31 cellular contexts compared by ENCODE assay signal in genomic region chr12:15528666-15529065, GRCh38.
"Had no signal": no experiment of that assay in that cellular context is flagged by ENCODE, and none has a peak within 500 bp of the region (broad histone marks: within the 10 kb centered on the region; RNA-seq: fewer than 3 reads in every experiment).

No MANE protein-coding gene starts in this region.

- H3K4me3 Mint-ChIP-seq: activated B cell treated with CpG ODN at 0.5 μM for 24 hours; activated CD4-positive, alpha-beta memory T cell treated with anti-CD3 and anti-CD28 coated beads, Interleukin-2, amount 10 ng/mL, durations not matched to agents 7 days and 5 days; activated CD4-positive, alpha-beta T cell treated with anti-CD3 and anti-CD28 coated beads, Interleukin-2, amount 10 ng/mL, durations not matched to agents 7 days and 5 days; activated CD8-positive, alpha-beta memory T cell treated with anti-CD3 and anti-CD28 coated beads, Interleukin-2, amount 10 ng/mL, durations not matched to agents 7 days and 5 days; activated CD8-positive, alpha-beta T cell treated with anti-CD3 and anti-CD28 coated beads, Interleukin-2, amount 10 ng/mL, durations not matched to agents 7 days and 5 days; activated naive CD4-positive, alpha-beta T cell treated with anti-CD3 and anti-CD28 coated beads, Interleukin-2, amount 10 ng/mL, durations not matched to agents 7 days and 5 days; activated naive CD4-positive, alpha-beta T cell treated with anti-CD3 and anti-CD28 coated beads, Interleukin-2, amount 50 U/mL, for 24 hours; activated naive CD8-positive, alpha-beta T cell; activated naive CD8-positive, alpha-beta T cell treated with anti-CD3 and anti-CD28 coated beads, Interleukin-2, amount 10 ng/mL, durations not matched to agents 7 days and 5 days; activated naive CD8-positive, alpha-beta T cell treated with anti-CD3 and anti-CD28 coated beads, Interleukin-2, amount 50 U/mL, for 24 hours; activated T-cell treated with anti-CD3 and anti-CD28 coated beads, Interleukin-2, amount 50 U/mL, for 24 hours; T-cell; T-helper 17 cell had no signal

- DNase-seq: activated B cell treated with CpG ODN at 0.5 μM for 24 hours; activated CD4-positive, alpha-beta memory T cell treated with anti-CD3 and anti-CD28 coated beads, Interleukin-2, amount 10 ng/mL, durations not matched to agents 7 days and 5 days; activated CD4-positive, alpha-beta T cell treated with anti-CD3 and anti-CD28 coated beads for 4 hours; activated CD4-positive, alpha-beta T cell treated with anti-CD3 and anti-CD28 coated beads, Interleukin-2, amount 10 ng/mL, durations not matched to agents 7 days and 5 days; activated CD4-positive, alpha-beta T cell treated with anti-CD3 and anti-CD28 coated beads, Interleukin-2, amount 50 U/mL, for 48 hours; activated CD4-positive, CD25-positive, alpha-beta regulatory T cell treated with anti-CD3 and anti-CD28 coated beads, Interleukin-2, amount 50 U/mL, for 72 hours; activated CD8-positive, alpha-beta memory T cell treated with anti-CD3 and anti-CD28 coated beads for 24 hours; activated CD8-positive, alpha-beta memory T cell treated with anti-CD3 and anti-CD28 coated beads, Interleukin-2, amount 10 ng/mL, durations not matched to agents 7 days and 5 days; activated CD8-positive, alpha-beta memory T cell treated with anti-CD3 and anti-CD28 coated beads, Interleukin-2, amount 50 U/mL, for 48 hours; activated CD8-positive, alpha-beta T cell treated with anti-CD3 and anti-CD28 coated beads, Interleukin-2, amount 10 ng/mL, durations not matched to agents 7 days and 5 days; activated effector memory CD4-positive, alpha-beta T cell treated with Interleukin-2 at 50 U/mL for 16 hours; activated gamma-delta T cell; activated naive CD4-positive, alpha-beta T cell treated with anti-CD3 and anti-CD28 coated beads, Interleukin-2, amount 10 ng/mL, durations not matched to agents 7 days and 5 days; activated naive CD4-positive, alpha-beta T cell treated with Interleukin-2 at 50 U/mL for 16 hours; activated naive CD8-positive, alpha-beta T cell treated with anti-CD3 and anti-CD28 coated beads, Interleukin-2, amount 10 ng/mL, durations not matched to agents 7 days and 5 days; activated naive CD8-positive, alpha-beta T cell treated with anti-CD3 and anti-CD28 coated beads, Interleukin-2, amount 50 U/mL, for 24 hours; activated T-cell treated with anti-CD3 and anti-CD28 coated beads, Interleukin-2, amount 50 U/mL, for 24 hours; activated T-cell treated with anti-CD3 and anti-CD28 coated beads, Interleukin-2, amount 50 U/mL, for 48 hours; adrenal gland; amniotic stem cell; aorta; body of pancreas; brain microvascular endothelial cell; central memory CD4-positive, alpha-beta T cell; T-cell; T-helper 17 cell had no signal

- H3K27me3 Mint-ChIP-seq: activated B cell treated with CpG ODN at 0.5 μM for 24 hours; activated naive CD4-positive, alpha-beta T cell treated with anti-CD3 and anti-CD28 coated beads, Interleukin-2, amount 50 U/mL, for 24 hours had no signal

- H3K9me3 Mint-ChIP-seq: activated CD4-positive, alpha-beta memory T cell treated with anti-CD3 and anti-CD28 coated beads, Interleukin-2, amount 10 ng/mL, durations not matched to agents 7 days and 5 days; activated naive CD4-positive, alpha-beta T cell treated with anti-CD3 and anti-CD28 coated beads, Interleukin-2, amount 10 ng/mL, durations not matched to agents 7 days and 5 days; activated naive CD8-positive, alpha-beta T cell treated with anti-CD3 and anti-CD28 coated beads, Interleukin-2, amount 10 ng/mL, durations not matched to agents 7 days and 5 days; activated T-helper 2 cell treated with anti-CD3 and anti-CD28 coated beads, Interferon-gamma antibody, Interleukin-2, Interleukin-4, amounts not matched to agents 10 μg/mL and 5 μg/mL and 100 μg/mL, durations not matched to agents 14 hours and 24 hours and 36 hours had no signal

- H3K36me3 Mint-ChIP-seq: activated CD8-positive, alpha-beta memory T cell treated with anti-CD3 and anti-CD28 coated beads, Interleukin-2, amount 10 ng/mL, durations not matched to agents 7 days and 5 days; activated naive CD4-positive, alpha-beta T cell treated with anti-CD3 and anti-CD28 coated beads, Interleukin-2, amount 10 ng/mL, durations not matched to agents 7 days and 5 days; activated naive CD8-positive, alpha-beta T cell treated with anti-CD3 and anti-CD28 coated beads, Interleukin-2, amount 10 ng/mL, durations not matched to agents 7 days and 5 days had no signal

- H3K36me3 ChIP-seq: adrenal gland, brain microvascular endothelial cell, breast epithelium had no signal

- H3K27ac ChIP-seq: adrenal gland, body of pancreas, brain microvascular endothelial cell, breast epithelium, VCaP had no signal

- H3K9me3 ChIP-seq: adrenal gland, body of pancreas had no signal

- H3K27me3 ChIP-seq: adrenal gland, body of pancreas, brain microvascular endothelial cell, breast epithelium had no signal

- H3K4me1 ChIP-seq: adrenal gland, body of pancreas, breast epithelium had no signal

- H3K4me1 Mint-ChIP-seq: activated naive CD4-positive, alpha-beta T cell treated with anti-CD3 and anti-CD28 coated beads, Interleukin-2, amount 50 U/mL, for 24 hours had no signal

- H3K4me3 ChIP-seq: adrenal gland, body of pancreas, breast epithelium had no signal

- H3K27ac Mint-ChIP-seq: activated B cell treated with CpG ODN at 0.5 μM for 24 hours; activated CD4-positive, alpha-beta memory T cell treated with anti-CD3 and anti-CD28 coated beads, Interleukin-2, amount 10 ng/mL, durations not matched to agents 7 days and 5 days; activated CD4-positive, alpha-beta T cell treated with anti-CD3 and anti-CD28 coated beads, Interleukin-2, amount 10 ng/mL, durations not matched to agents 7 days and 5 days; activated CD8-positive, alpha-beta memory T cell treated with anti-CD3 and anti-CD28 coated beads, Interleukin-2, amount 10 ng/mL, durations not matched to agents 7 days and 5 days; activated CD8-positive, alpha-beta T cell treated with anti-CD3 and anti-CD28 coated beads, Interleukin-2, amount 10 ng/mL, durations not matched to agents 7 days and 5 days; activated naive CD4-positive, alpha-beta T cell treated with anti-CD3 and anti-CD28 coated beads, Interleukin-2, amount 10 ng/mL, durations not matched to agents 7 days and 5 days; activated naive CD4-positive, alpha-beta T cell treated with anti-CD3 and anti-CD28 coated beads, Interleukin-2, amount 50 U/mL, for 24 hours; activated naive CD8-positive, alpha-beta T cell; activated naive CD8-positive, alpha-beta T cell treated with anti-CD3 and anti-CD28 coated beads, Interleukin-2, amount 10 ng/mL, durations not matched to agents 7 days and 5 days; activated naive CD8-positive, alpha-beta T cell treated with anti-CD3 and anti-CD28 coated beads, Interleukin-2, amount 50 U/mL, for 24 hours; activated T-cell treated with anti-CD3 and anti-CD28 coated beads, Interleukin-2, amount 50 U/mL, for 24 hours; activated T-helper 2 cell treated with anti-CD3 and anti-CD28 coated beads, Interferon-gamma antibody, Interleukin-2, Interleukin-4, amounts not matched to agents 10 μg/mL and 5 μg/mL and 100 μg/mL, durations not matched to agents 14 hours and 24 hours and 36 hours; T-helper 17 cell had no signal
